Comparison of ENCODE assay signal across 1 cellular context in the genomic region with DNA sequence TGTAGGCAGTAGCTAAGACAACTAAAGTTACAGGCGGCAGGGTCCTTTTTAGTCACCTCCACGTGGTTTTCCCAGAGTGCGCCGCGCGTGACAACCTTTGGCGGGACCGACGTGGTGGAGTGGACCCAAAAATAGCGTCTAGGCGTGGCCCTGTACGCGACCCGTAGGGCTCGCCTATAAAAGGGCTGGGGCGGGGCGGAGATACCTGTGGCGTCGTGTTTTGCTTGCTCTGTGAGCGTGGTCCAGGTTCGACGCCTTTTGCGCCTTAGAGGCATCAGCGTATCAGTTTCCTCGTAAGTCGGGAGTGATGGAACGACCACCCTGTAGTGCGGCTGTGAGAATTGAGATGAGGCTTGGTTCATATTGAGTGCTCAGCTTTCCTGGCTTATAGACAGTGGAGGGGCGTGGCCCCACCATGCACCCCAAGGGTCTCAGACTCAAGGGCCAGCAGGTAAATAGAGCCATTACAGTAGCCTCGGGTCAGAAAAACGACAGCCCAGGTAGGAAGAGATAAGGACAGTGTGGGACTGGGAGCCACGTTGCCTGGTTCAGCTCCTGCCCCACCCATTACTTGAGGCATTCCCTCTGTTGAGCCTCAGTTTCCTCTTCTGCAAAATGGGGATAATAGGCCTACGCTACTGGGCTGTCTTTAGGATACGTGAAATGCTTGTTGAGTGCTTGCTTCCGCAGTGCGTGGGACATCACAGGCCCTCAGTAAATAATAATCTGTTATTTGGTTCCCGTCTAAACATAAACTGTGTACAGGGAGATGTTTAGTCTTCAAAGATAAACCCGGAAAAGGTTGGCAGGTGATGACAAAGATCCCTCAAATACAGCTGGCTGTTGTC.
A peak's percentile ranks its signal among the peaks of the same experiment; 100 is the strongest.
TF ChIP-seq lines count a peak whose summit lies in the region.

No MANE protein-coding gene starts in this region.

TF ChIP-seq in Ishikawa, 13 proteins besides CTCF, POLR2A, EP300 and RAD21 (continued from another document):
- TF ChIP-seq, protein P1, sequence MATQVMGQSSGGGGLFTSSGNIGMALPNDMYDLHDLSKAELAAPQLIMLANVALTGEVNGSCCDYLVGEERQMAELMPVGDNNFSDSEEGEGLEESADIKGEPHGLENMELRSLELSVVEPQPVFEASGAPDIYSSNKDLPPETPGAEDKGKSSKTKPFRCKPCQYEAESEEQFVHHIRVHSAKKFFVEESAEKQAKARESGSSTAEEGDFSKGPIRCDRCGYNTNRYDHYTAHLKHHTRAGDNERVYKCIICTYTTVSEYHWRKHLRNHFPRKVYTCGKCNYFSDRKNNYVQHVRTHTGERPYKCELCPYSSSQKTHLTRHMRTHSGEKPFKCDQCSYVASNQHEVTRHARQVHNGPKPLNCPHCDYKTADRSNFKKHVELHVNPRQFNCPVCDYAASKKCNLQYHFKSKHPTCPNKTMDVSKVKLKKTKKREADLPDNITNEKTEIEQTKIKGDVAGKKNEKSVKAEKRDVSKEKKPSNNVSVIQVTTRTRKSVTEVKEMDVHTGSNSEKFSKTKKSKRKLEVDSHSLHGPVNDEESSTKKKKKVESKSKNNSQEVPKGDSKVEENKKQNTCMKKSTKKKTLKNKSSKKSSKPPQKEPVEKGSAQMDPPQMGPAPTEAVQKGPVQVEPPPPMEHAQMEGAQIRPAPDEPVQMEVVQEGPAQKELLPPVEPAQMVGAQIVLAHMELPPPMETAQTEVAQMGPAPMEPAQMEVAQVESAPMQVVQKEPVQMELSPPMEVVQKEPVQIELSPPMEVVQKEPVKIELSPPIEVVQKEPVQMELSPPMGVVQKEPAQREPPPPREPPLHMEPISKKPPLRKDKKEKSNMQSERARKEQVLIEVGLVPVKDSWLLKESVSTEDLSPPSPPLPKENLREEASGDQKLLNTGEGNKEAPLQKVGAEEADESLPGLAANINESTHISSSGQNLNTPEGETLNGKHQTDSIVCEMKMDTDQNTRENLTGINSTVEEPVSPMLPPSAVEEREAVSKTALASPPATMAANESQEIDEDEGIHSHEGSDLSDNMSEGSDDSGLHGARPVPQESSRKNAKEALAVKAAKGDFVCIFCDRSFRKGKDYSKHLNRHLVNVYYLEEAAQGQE (IDR thresholded peaks at IDR 0.05; ENCODE audit: low read depth), result no peak
- no peak for TF ChIP-seq YY1 (IDR thresholded peaks at IDR 0.05; ENCODE audit: low read depth)
- TF ChIP-seq, protein P2, sequence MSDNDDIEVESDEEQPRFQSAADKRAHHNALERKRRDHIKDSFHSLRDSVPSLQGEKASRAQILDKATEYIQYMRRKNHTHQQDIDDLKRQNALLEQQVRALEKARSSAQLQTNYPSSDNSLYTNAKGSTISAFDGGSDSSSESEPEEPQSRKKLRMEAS (IDR thresholded peaks at IDR 0.05), result peak; percentile 100
- no peak for TF ChIP-seq CREB1 (IDR thresholded peaks at IDR 0.05; ENCODE audit: low read depth)
- no peak for TF ChIP-seq FOXM1 (IDR thresholded peaks at IDR 0.05; ENCODE audit: borderline replicate concordance, low read depth)
- no peak for TF ChIP-seq CEBPB (IDR thresholded peaks at IDR 0.05)
- TF ChIP-seq TEAD4 (IDR thresholded peaks at IDR 0.05), result peak; percentile 40
